In the genomic region with DNA sequence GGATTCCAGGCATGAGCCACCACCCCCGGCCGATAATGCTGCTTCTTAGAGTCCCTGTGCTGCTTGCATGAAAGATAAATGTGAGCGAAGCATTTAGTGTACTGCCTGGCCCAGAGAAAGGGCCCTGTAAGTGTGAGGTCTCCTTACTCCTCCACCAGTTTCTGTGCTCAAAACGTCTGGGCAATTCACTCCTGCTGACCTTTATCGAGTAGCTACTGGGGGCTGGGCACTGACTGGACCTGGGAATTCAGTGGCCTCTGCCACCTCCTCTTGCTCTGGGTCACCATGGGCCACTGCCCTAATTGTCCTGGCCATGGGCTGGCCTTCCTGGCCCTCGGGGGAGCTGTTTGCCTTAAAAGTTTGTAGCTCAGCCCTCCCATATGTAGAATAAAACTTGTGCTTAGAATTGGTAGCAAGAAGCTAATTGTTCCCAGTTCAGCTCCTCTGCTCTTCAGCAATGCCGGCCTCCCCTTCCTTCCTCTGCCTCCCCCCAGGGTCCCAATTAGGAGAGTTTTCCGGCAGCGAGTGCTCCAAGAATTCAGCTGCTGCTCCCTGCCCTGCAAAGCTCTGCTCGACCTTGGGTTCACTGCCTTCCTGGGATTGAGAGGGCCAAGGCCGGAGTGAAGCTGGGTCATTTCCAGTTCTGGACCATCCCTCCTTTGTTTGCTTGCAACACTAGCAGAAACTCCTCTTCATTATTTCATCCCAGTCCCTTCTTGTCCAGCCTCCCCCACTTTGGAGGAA, we compare ENCODE assay signal across 1 cellular context.
TF ChIP-seq lines count a peak whose summit lies in the region.

No MANE protein-coding gene starts in this region.

TF ChIP-seq in liver, 16 proteins besides CTCF, POLR2A, EP300 and RAD21 (continued from another document):
- TF ChIP-seq, protein P1, sequence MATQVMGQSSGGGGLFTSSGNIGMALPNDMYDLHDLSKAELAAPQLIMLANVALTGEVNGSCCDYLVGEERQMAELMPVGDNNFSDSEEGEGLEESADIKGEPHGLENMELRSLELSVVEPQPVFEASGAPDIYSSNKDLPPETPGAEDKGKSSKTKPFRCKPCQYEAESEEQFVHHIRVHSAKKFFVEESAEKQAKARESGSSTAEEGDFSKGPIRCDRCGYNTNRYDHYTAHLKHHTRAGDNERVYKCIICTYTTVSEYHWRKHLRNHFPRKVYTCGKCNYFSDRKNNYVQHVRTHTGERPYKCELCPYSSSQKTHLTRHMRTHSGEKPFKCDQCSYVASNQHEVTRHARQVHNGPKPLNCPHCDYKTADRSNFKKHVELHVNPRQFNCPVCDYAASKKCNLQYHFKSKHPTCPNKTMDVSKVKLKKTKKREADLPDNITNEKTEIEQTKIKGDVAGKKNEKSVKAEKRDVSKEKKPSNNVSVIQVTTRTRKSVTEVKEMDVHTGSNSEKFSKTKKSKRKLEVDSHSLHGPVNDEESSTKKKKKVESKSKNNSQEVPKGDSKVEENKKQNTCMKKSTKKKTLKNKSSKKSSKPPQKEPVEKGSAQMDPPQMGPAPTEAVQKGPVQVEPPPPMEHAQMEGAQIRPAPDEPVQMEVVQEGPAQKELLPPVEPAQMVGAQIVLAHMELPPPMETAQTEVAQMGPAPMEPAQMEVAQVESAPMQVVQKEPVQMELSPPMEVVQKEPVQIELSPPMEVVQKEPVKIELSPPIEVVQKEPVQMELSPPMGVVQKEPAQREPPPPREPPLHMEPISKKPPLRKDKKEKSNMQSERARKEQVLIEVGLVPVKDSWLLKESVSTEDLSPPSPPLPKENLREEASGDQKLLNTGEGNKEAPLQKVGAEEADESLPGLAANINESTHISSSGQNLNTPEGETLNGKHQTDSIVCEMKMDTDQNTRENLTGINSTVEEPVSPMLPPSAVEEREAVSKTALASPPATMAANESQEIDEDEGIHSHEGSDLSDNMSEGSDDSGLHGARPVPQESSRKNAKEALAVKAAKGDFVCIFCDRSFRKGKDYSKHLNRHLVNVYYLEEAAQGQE (IDR thresholded peaks at IDR 0.05): peak; percentile 29
- TF ChIP-seq RXRA (IDR thresholded peaks at IDR 0.05) (peak; percentile 60 to 73), SP1 (IDR thresholded peaks at IDR 0.05) (peak; percentile 32), GABPA (IDR thresholded peaks at IDR 0.05 in 1 of 2, conservative IDR thresholded peaks at IDR 0.05 in 1 of 2) (no peak), JUND (IDR thresholded peaks at IDR 0.05) (no peak), NR2F2 (IDR thresholded peaks at IDR 0.05) (peak; percentile 89)
